In the genomic region with DNA sequence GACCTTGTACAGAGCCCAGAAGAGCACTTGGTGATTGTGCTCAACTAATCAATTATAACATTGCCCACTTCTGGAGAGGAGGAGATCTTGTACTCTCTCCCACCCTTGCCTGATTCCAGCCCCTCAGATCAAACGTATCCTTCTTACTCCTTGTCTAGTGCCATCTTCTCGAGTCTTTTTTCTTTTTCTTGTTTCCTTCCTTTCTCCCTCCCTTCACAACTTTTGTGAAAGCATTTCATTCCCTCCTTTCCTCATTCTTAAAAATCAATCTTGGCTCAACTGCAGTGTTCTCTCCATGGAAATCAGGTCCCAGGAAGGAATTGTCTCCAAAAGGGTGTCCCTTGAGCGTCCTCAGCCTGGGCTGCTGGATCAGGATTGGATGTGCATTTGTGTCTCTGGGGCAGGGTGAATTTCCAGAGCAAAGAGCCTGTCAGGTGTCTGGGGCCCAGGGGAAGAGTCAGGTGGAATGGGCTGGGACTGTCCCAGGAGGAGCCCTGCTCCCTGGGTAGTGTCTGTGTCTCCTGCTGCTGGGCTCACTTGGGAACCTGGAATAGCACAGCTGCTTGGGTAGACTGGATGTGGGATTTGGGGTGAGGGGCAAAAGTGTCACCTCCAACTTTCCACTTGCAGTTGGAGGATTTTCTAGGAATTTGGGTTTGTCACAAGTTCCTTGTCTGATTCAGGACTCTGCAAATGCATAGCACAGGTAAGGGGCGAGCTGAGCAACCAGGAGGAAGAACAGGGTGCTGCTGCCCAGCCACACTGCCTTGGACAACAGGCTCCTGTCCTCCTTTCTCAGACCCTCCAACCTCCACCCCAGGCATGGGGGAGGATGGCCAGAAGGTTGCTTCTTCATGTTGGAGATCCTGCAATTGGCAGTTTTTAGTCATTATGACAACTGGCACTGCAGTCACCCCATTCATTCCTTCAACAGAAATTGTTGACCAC, we compare ENCODE assay signal across 12 cellular contexts. TPM values are rescaled to one million over a fixed set of nuclear protein-coding genes. Genes with fewer than 3 reads are reported as not detected.
DNase-seq lines count a peak whose midpoint lies in the region; ATAC-seq, FAIRE-seq and TF ChIP-seq lines count a peak whose summit lies in the region.
"Had no signal": no experiment of that assay in that cellular context is flagged by ENCODE, and none has a peak within 500 bp of the region (broad histone marks: within the 10 kb centered on the region; RNA-seq: fewer than 3 reads in every experiment).

No MANE protein-coding gene starts in this region.

- H2AFZ ChIP-seq in HepG2 (ENCODE audit: low read length) = no peak overlapping the region

- H3K27me3 ChIP-seq in HAP-1 (ENCODE audit: low read depth) (no peaks in the 10 kb centered on the region), HepG2 (ENCODE audit: control insufficient read depth in 1 of 2, insufficient read depth in 2 of 2, low read length in 2 of 2) (0 out of 5 replicates have a peak, but pooled peaks cover 0 to 5% of the 10 kb centered on the region in 2 experiments), gastrocnemius medialis (no peaks in the 10 kb centered on the region)

- intact Hi-C loops in HepG2 (cut with micrococcal nuclease; ENCODE audit: unreplicated experiment) = loop anchor here (2.0 kb wide), 1 partner anchor 17 kb away; no protein-coding TSS in a partner anchor
- intact Hi-C loops in gastrocnemius medialis (cut with DNase I; ENCODE audit: low total_unique reads) = loop anchor here (10.0 kb wide), 1 partner anchor 811 kb away; no protein-coding TSS in a partner anchor
- intact Hi-C loops in activated CD4-positive, alpha-beta memory T cell treated with anti-CD3 and anti-CD28 coated beads for 36 hours (cut with micrococcal nuclease) = loop anchor here (10.0 kb wide), 1 partner anchor 49 kb away; no protein-coding TSS in a partner anchor

- POLR2A ChIA-PET in HepG2 (lab: Yijun Ruan, JAX) = interaction anchor here (0.7 to 3.9 kb wide), 3 partner anchors 17 to 54 kb away, joined by 3 to 31 read pairs (median 20); no protein-coding TSS in a partner anchor
- POLR2A ChIA-PET in activated CD4-positive, alpha-beta memory T cell treated with anti-CD3 and anti-CD28 coated beads for 36 hours (lab: Charles Lee) = interaction anchor here (0.6 kb wide), 3 partner anchors 42 to 670 kb away, joined by 3 to 4 read pairs (median 3); no protein-coding TSS in a partner anchor

- H4K20me1 ChIP-seq in HepG2 (ENCODE audit: insufficient read depth, low read length) = peaks cover 11% of the 10 kb centered on the region; the same call in 1 of the 2 replicates

- peaks cover 4% of the 10 kb centered on the region for H3K36me3 ChIP-seq in HAP-1 (replicated peaks)
- no peaks in the 10 kb centered on the region for H3K36me3 ChIP-seq in HepG2 (replicated peaks in 1 of 2; ENCODE audit: control insufficient read depth in 1 of 2, insufficient read depth in 2 of 2, low read length in 2 of 2)
- H3K36me3 ChIP-seq in gastrocnemius medialis = no peaks in the 10 kb centered on the region

- BruUV-seq in HepG2 (replicated peaks; lab: Mats Ljungman, UMichigan) = TSS peak; percentile 53

- no peak for ATAC-seq in HepG2
- ATAC-seq in gastrocnemius medialis = no peak
- no peak for ATAC-seq in GM21723 (IDR thresholded peaks at IDR 0.05; ENCODE audit: unreplicated experiment)
- ATAC-seq: esophagus mucosa had no signal

- H3K4me1 ChIP-seq in HAP-1 (peaks cover 45% of the 10 kb centered on the region), HepG2 (ENCODE audit: insufficient read depth, low read length) (peaks cover 60% of the 10 kb centered on the region), gastrocnemius medialis (peaks cover 50 to 57% of the 10 kb centered on the region in 2 donors)

- H3K27ac Mint-ChIP-seq in brain = peak overlapping the region in 3 of 5 experiments; percentile 29 to 94 (median 62)
- no peak overlapping the region for H3K27ac Mint-ChIP-seq in activated CD4-positive, alpha-beta memory T cell treated with anti-CD3 and anti-CD28 coated beads for 36 hours

- peak overlapping the region; percentile 25 to 98 (median 97) for H3K4me3 Mint-ChIP-seq in brain
- no peak overlapping the region for H3K4me3 Mint-ChIP-seq in activated CD4-positive, alpha-beta memory T cell treated with anti-CD3 and anti-CD28 coated beads for 36 hours

- CTCF ChIA-PET in HepG2 (lab: Yijun Ruan, JAX; ENCODE audit: low intra/inter-chr PET ratio, low total read pairs) = no interaction called here
- CTCF ChIA-PET in activated CD4-positive, alpha-beta memory T cell treated with anti-CD3 and anti-CD28 coated beads for 36 hours (lab: Charles Lee) = no interaction called here

- in situ Hi-C loops in HAP-1 (cut with MboI; ENCODE audit: low sequenced_read_pairs) = no loop called here
- in situ Hi-C loops in HepG2 (cut with HindIII; ENCODE audit: extremely low pct_ligation_motif_present, low pct_unique_long_range_greater_than_20kb) = loop anchor here (10.0 kb wide), 1 partner anchor 299 kb away; no protein-coding TSS in a partner anchor
- in situ Hi-C loops in gastrocnemius medialis (cut with MboI; ENCODE audit: low sequenced_read_pairs in 4 of 4) = loop anchor here (5.0 to 10.0 kb wide), 3 partner anchors 49 to 59 kb away; no protein-coding TSS in a partner anchor

- peaks cover 57% of the 10 kb centered on the region for H3K4me1 Mint-ChIP-seq in brain
- peaks cover 21% of the 10 kb centered on the region for H3K4me1 Mint-ChIP-seq in activated CD4-positive, alpha-beta memory T cell treated with anti-CD3 and anti-CD28 coated beads for 36 hours (ENCODE audit: low read depth)

- H3K9ac ChIP-seq in HepG2 (ENCODE audit: insufficient read depth, low read depth, low read length) = peak overlapping the region; percentile 85; the same call in 1 of the 2 replicates

- H3K27ac ChIP-seq in HepG2 (ENCODE audit: extremely low read length, insufficient read depth, low read length) (no peak overlapping the region), gastrocnemius medialis (peak overlapping the region; percentile 76 to 94 (median 90))

- TF ChIP-seq CTCF in brain (conservative IDR thresholded peaks at IDR 0.05) = no peak
- no peak for TF ChIP-seq CTCF in HepG2 (CRISPR knock-in tag; IDR thresholded peaks at IDR 0.05)
- TF ChIP-seq CTCF in gastrocnemius medialis (IDR thresholded peaks at IDR 0.05 in 4 of 5, conservative IDR thresholded peaks at IDR 0.05 in 1 of 5) = no peak

- H3K36me3 Mint-ChIP-seq in brain = no peaks in the 10 kb centered on the region
- no peaks in the 10 kb centered on the region for H3K36me3 Mint-ChIP-seq in activated CD4-positive, alpha-beta memory T cell treated with anti-CD3 and anti-CD28 coated beads for 36 hours

- TF ChIP-seq POLR2A in HepG2 (IDR thresholded peaks at IDR 0.05; ENCODE audit: insufficient read depth in 1 of 2, low read depth in 2 of 2, low read length in 2 of 2) = no peak
- no peak for TF ChIP-seq POLR2A in gastrocnemius medialis (IDR thresholded peaks at IDR 0.05)

- WGBS in HepG2 (ENCODE audit: low lambda C conversion rate) = 75% methylated on average over 4 of the region's 4 CpGs

- H3K9me3 Mint-ChIP-seq in brain = peaks cover 0 to 2% (median 0%) of the 10 kb centered on the region in 5 experiments
- H3K9me3 Mint-ChIP-seq in activated CD4-positive, alpha-beta memory T cell treated with anti-CD3 and anti-CD28 coated beads for 36 hours = no peaks in the 10 kb centered on the region

- peak overlapping the region; percentile 89 for H3K4me2 ChIP-seq in HepG2 (ENCODE audit: low read depth, low read length)

- no peak for TF ChIP-seq RAD21 in HepG2 (CRISPR knock-in tag; IDR thresholded peaks at IDR 0.05)

- FAIRE-seq in HepG2 (lab: Jason Lieb, UNC) = no peak
- FAIRE-seq: GM12878 had no signal

- DNase-seq in HAP-1 (ENCODE audit: low spot score in 2 of 2) (no peak), HepG2 (ENCODE audit: low spot score) (no peak), gastrocnemius medialis (no peak), cortex of kidney (lab: John Stamatoyannopoulos, UW) (no peak), NOMO-1 treated with DMSO at 0.1 percent for 48 hours (lab: John Stamatoyannopoulos, UW; ENCODE audit: unreplicated experiment) (no peak)
- DNase-seq in activated CD4-positive, alpha-beta memory T cell treated with anti-CD3 and anti-CD28 coated beads for 36 hours = no peak
- DNase-seq: activated CD4-positive, CD25-positive, alpha-beta regulatory T cell treated with anti-CD3 and anti-CD28 coated beads, Interleukin-2, amount 50 U/mL, for 72 hours; KBM-7 had no signal

- H3K4me3 ChIP-seq in HAP-1 (peak overlapping the region; percentile 92), HepG2 (replicated peaks in 1 of 3; ENCODE audit: insufficient read depth in 1 of 3, low read depth in 2 of 3, low read length in 3 of 3) (peak overlapping the region; percentile 85 to 96 (median 95); a peak in 4 of 6 replicates), gastrocnemius medialis (peak overlapping the region; percentile 85 to 91 (median 88))
- H3K4me3 ChIP-seq: GM12878 had no signal

- H3K79me2 ChIP-seq in HepG2 (ENCODE audit: insufficient read depth, low read length) = peaks cover 65% of the 10 kb centered on the region

- H3K27me3 Mint-ChIP-seq in brain = peaks cover 76% of the 10 kb centered on the region
- peaks cover 48% of the 10 kb centered on the region for H3K27me3 Mint-ChIP-seq in activated CD4-positive, alpha-beta memory T cell treated with anti-CD3 and anti-CD28 coated beads for 36 hours

- H3K9me3 ChIP-seq in HAP-1 (no peaks in the 10 kb centered on the region), HepG2 (ENCODE audit: low read length) (no peaks in the 10 kb centered on the region), gastrocnemius medialis (no peaks in the 10 kb centered on the region)

- TF ChIP-seq EP300 in HepG2 (IDR thresholded peaks at IDR 0.05; ENCODE audit: low read depth in 2 of 2, low read length in 2 of 2) (no peak), HepG2 (CRISPR knock-in tag; IDR thresholded peaks at IDR 0.05; ENCODE audit: borderline replicate concordance) (no peak)

RNA-seq across cellular contexts. Expression of a gene that starts 3.2 kb away (rescaled TPM):
- polyA plus RNA-seq in brain (ENCODE audit: insufficient read depth, low read depth, low replicate concordance) = 70.2 TPM
- total RNA-seq in HepG2 (2016; rRNA removed; fragmentation: Illumina TruSeq; extraction: Trizol) = 9.3 and 13.3 TPM in 2 replicates
- 19.4 and 23.0 TPM in 2 replicates for total RNA-seq in HepG2 (2016; cell fraction: cytosol; rRNA removed; fragmentation: Illumina TruSeq; extraction: Trizol; ENCODE audit: low read depth)
- 9.5 and 12.4 TPM in 2 replicates for total RNA-seq in HepG2 (2016; cell fraction: insoluble cytoplasmic fraction; rRNA removed; fragmentation: Illumina TruSeq; extraction: Trizol)
- total RNA-seq in HepG2 (2016; cell fraction: membrane; rRNA removed; fragmentation: Illumina TruSeq; extraction: Trizol) = 7.5 and 8.0 TPM in 2 replicates
- total RNA-seq in HepG2 (2016; cell fraction: nucleus; rRNA removed; fragmentation: Illumina TruSeq; extraction: Trizol) = 11.8 and 12.5 TPM in 2 replicates
- 15.8 and 19.0 TPM in 2 replicates for polyA plus RNA-seq in HepG2 (2011; rRNA removed)
- polyA plus RNA-seq in HepG2 (2011; cell fraction: cytosol; rRNA removed) = 11.5 and 12.7 TPM in 2 replicates
- polyA plus RNA-seq in HepG2 (2011; cell fraction: nucleus; rRNA removed) = 51.5 and 56.0 TPM in 2 replicates
- 12.2 and 14.5 TPM in 2 replicates for polyA plus RNA-seq in HepG2 (2012)
- 1.2 and 1.3 TPM in 2 replicates for polyA plus RNA-seq in HepG2 (2016; cell fraction: cytosol; fragmentation: Illumina TruSeq; extraction: Trizol; ENCODE audit: low read depth)
- polyA plus RNA-seq in HepG2 (2016; cell fraction: insoluble cytoplasmic fraction; fragmentation: Illumina TruSeq; extraction: Trizol; ENCODE audit: low read depth) = 12.0 and 16.7 TPM in 2 replicates
- 3.4 and 3.9 TPM in 2 replicates for polyA plus RNA-seq in HepG2 (2016; cell fraction: membrane; fragmentation: Illumina TruSeq; extraction: Trizol; ENCODE audit: low read depth)
- 29.9 and 34.7 TPM in 2 replicates for polyA plus RNA-seq in HepG2 (2016; cell fraction: nucleus; fragmentation: Illumina TruSeq; extraction: Trizol; ENCODE audit: insufficient read depth, low read depth)
- 50.6 and 65.9 TPM in 2 replicates for polyA minus RNA-seq in HepG2 (2011; rRNA and poly(A)+ RNA removed; ENCODE audit: low replicate concordance)
- polyA minus RNA-seq in HepG2 (2011; cell fraction: cytosol; rRNA and poly(A)+ RNA removed) = 12.0 and 12.7 TPM in 2 replicates
- 40.8 and 41.1 TPM in 2 replicates for polyA minus RNA-seq in HepG2 (2011; cell fraction: nucleus; rRNA and poly(A)+ RNA removed)
- total RNA-seq in gastrocnemius medialis = 10 to 100 TPM; 15.6 to 31.1 (median 16.3) TPM
- 1 to 10 TPM; 4.6 to 5.8 TPM for total RNA-seq in activated CD4-positive, alpha-beta memory T cell treated with anti-CD3 and anti-CD28 coated beads for 36 hours
